ENCODE assay signal across 1 cellular context in the genomic region with DNA sequence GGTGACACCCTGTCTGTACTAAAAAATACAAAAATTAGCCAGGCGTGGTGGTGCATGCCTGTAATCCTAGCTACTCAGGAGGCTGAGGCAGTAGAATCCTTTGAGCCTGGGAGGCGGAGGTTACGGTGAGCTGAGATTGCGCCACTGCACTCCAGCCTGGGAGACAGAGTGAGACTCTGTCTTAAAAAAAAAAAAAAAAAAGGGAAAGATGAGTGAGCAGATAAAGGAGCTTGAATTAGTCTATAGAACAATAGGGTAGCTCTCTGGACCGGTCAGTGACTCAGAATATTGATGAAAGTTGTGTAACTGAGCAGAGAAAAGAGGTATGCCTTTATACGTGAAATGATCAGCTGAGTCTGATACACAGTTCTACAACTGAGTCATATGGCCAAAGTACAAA.
TF ChIP-seq lines count a peak whose summit lies in the region.
"Not testable (repeated sequence)": the region's sequence is repeated elsewhere in the genome, so short reads cannot be mapped to it uniquely, and the experiment has no call there.

No MANE protein-coding gene starts in this region.

TF ChIP-seq in HepG2, 621 proteins besides CTCF, POLR2A, EP300 and RAD21 (continued from another document):
- TF ChIP-seq, protein P1, sequence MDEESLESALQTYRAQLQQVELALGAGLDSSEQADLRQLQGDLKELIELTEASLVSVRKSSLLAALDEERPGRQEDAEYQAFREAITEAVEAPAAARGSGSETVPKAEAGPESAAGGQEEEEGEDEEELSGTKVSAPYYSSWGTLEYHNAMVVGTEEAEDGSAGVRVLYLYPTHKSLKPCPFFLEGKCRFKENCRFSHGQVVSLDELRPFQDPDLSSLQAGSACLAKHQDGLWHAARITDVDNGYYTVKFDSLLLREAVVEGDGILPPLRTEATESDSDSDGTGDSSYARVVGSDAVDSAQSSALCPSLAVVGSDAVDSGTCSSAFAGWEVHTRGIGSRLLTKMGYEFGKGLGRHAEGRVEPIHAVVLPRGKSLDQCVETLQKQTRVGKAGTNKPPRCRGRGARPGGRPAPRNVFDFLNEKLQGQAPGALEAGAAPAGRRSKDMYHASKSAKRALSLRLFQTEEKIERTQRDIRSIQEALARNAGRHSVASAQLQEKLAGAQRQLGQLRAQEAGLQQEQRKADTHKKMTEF (CRISPR knock-in tag; IDR thresholded peaks at IDR 0.05): peak; percentile 52; the same call in 1 of the 2 replicates
- TF ChIP-seq FOSL2 (CRISPR knock-in tag; IDR thresholded peaks at IDR 0.05): peak; percentile 81
- TF ChIP-seq CREB1 (IDR thresholded peaks at IDR 0.05); SOX6 (IDR thresholded peaks at IDR 0.05); CREM (CRISPR knock-in tag; IDR thresholded peaks at IDR 0.05): not testable (repeated sequence)
- TF ChIP-seq CREB1 (CRISPR knock-in tag; IDR thresholded peaks at IDR 0.05): peak; percentile 72
- TF ChIP-seq JUNB (CRISPR knock-in tag; IDR thresholded peaks at IDR 0.05; ENCODE audit: borderline replicate concordance): peak; percentile 43; the same call in 1 of the 2 replicates
- peak; percentile 54; the same call in 1 of the 2 replicates for TF ChIP-seq SOX6 (CRISPR knock-in tag; IDR thresholded peaks at IDR 0.05)
- TF ChIP-seq ZMYM2 (CRISPR knock-in tag; IDR thresholded peaks at IDR 0.05): peak; percentile 85; the same call in 1 of the 2 replicates
- TF ChIP-seq, protein P2, sequence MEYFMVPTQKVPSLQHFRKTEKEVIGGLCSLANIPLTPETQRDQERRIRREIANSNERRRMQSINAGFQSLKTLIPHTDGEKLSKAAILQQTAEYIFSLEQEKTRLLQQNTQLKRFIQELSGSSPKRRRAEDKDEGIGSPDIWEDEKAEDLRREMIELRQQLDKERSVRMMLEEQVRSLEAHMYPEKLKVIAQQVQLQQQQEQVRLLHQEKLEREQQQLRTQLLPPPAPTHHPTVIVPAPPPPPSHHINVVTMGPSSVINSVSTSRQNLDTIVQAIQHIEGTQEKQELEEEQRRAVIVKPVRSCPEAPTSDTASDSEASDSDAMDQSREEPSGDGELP (IDR thresholded peaks at IDR 0.05; ENCODE audit: borderline replicate concordance, low read depth): peak; percentile 68; the same call in 1 of the 2 replicates
- 0 out of 2 replicates have a peak, but pooled peaks have one; percentile 41 for TF ChIP-seq CREM (IDR thresholded peaks at IDR 0.05)
- peak; percentile 80; the same call in 1 of the 2 replicates for TF ChIP-seq KDM1A (CRISPR knock-in tag; IDR thresholded peaks at IDR 0.05)
- TF ChIP-seq, protein P3, sequence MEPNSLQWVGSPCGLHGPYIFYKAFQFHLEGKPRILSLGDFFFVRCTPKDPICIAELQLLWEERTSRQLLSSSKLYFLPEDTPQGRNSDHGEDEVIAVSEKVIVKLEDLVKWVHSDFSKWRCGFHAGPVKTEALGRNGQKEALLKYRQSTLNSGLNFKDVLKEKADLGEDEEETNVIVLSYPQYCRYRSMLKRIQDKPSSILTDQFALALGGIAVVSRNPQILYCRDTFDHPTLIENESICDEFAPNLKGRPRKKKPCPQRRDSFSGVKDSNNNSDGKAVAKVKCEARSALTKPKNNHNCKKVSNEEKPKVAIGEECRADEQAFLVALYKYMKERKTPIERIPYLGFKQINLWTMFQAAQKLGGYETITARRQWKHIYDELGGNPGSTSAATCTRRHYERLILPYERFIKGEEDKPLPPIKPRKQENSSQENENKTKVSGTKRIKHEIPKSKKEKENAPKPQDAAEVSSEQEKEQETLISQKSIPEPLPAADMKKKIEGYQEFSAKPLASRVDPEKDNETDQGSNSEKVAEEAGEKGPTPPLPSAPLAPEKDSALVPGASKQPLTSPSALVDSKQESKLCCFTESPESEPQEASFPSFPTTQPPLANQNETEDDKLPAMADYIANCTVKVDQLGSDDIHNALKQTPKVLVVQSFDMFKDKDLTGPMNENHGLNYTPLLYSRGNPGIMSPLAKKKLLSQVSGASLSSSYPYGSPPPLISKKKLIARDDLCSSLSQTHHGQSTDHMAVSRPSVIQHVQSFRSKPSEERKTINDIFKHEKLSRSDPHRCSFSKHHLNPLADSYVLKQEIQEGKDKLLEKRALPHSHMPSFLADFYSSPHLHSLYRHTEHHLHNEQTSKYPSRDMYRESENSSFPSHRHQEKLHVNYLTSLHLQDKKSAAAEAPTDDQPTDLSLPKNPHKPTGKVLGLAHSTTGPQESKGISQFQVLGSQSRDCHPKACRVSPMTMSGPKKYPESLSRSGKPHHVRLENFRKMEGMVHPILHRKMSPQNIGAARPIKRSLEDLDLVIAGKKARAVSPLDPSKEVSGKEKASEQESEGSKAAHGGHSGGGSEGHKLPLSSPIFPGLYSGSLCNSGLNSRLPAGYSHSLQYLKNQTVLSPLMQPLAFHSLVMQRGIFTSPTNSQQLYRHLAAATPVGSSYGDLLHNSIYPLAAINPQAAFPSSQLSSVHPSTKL (CRISPR knock-in tag; IDR thresholded peaks at IDR 0.05): peak; percentile 34; the same call in 1 of the 2 replicates
